Comparison of ENCODE assay signal across 9 cellular contexts in the genomic region with DNA sequence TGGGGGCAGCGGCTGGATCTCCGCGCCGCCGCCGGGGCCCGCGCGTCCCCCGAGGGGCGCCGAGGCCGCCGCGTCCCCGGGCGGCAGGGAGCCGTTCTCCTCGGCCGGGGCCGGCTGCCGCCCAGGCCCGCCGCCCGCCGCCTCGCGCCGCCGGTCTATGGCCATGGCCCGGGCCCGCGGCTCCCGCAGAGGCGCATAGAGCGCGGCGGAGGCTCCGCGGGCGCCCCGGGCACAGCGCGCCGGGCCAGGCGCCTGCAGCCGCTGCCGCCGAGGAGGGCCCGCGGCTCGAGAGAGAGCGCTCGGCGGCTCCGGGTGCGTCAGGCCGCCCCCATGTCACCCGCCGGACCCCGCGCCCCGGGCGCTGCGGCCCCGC. TPM values are rescaled to one million over a fixed set of nuclear protein-coding genes. Genes with fewer than 3 reads are reported as not detected.
DNase-seq lines count a peak whose midpoint lies in the region; ATAC-seq, FAIRE-seq and TF ChIP-seq lines count a peak whose summit lies in the region.
"Had no signal": no experiment of that assay in that cellular context is flagged by ENCODE, and none has a peak within 500 bp of the region (broad histone marks: within the 10 kb centered on the region; RNA-seq: fewer than 3 reads in every experiment).

No MANE protein-coding gene starts in this region.

- H3K27me3 ChIP-seq in pancreas: no peaks in the 10 kb centered on the region

- intact Hi-C loops in pancreas (cut with DNase I): loop anchor here in 1 of 3 donors (5.0 kb wide), 1 partner anchor 276 kb away; no protein-coding TSS in a partner anchor

- H3K27ac ChIP-seq in pancreas: peak overlapping the region in 1 of 4 donors; percentile 5

- H3K36me3 Mint-ChIP-seq in effector memory CD8-positive, alpha-beta T cell (ENCODE audit: insufficient read depth): no peaks in the 10 kb centered on the region

- ATAC-seq in HG03354 (IDR thresholded peaks at IDR 0.05; ENCODE audit: poor library complexity, severe bottlenecking, unreplicated experiment) (peak; percentile 38), pancreas (peak in 2 of 4 donors; percentile 0 to 2)
- peak; percentile 40 for ATAC-seq in effector memory CD8-positive, alpha-beta T cell (replicated peaks)

- TF ChIP-seq CTCF in pancreas (IDR thresholded peaks at IDR 0.05): no peak

- DNase-seq in DMS 273 (lab: John Stamatoyannopoulos, UW; ENCODE audit: unreplicated experiment) (peak; percentile 71), DMS 273 treated with DMSO at 0.1 percent for 48 hours (lab: John Stamatoyannopoulos, UW) (no peak), pancreas (peak in 1 of 6 donors; percentile 67), HUDEP-2 (lab: John Stamatoyannopoulos, UW; ENCODE audit: unreplicated experiment in 76 of 76) (no peak), NCI-H146 treated with DMSO at 0.1 percent for 48 hours (lab: John Stamatoyannopoulos, UW; ENCODE audit: unreplicated experiment) (no peak), GM19239 (ENCODE audit: insufficient read length, low spot score) (no peak)
- DNase-seq in effector memory CD8-positive, alpha-beta T cell: no peak

- H3K9me3 ChIP-seq in pancreas: no peaks in the 10 kb centered on the region

- no peaks in the 10 kb centered on the region for H3K9me3 Mint-ChIP-seq in effector memory CD8-positive, alpha-beta T cell

- 0% methylated on average over 28 to 66 of the region's 66 CpGs for WGBS in pancreas, 2 donors

- peaks cover 5 to 7% of the 10 kb centered on the region in 2 donors for H3K4me1 Mint-ChIP-seq in effector memory CD8-positive, alpha-beta T cell (ENCODE audit: low read depth in 2 of 2)

- H3K27ac Mint-ChIP-seq in effector memory CD8-positive, alpha-beta T cell: no peak overlapping the region

- FAIRE-seq in pancreas (lab: Jason Lieb, UNC) (no peak), GM19239 (lab: Jason Lieb, UNC) (no peak)
- FAIRE-seq: A204.1 had no signal

- peaks cover 0 to 6% (median 6%) of the 10 kb centered on the region in 3 donors for H3K4me1 ChIP-seq in pancreas

- no peaks in the 10 kb centered on the region for H3K36me3 ChIP-seq in pancreas

- peak overlapping the region; percentile 51 to 80 (median 64) for H3K4me3 ChIP-seq in pancreas

- no peak overlapping the region for H3K4me3 Mint-ChIP-seq in effector memory CD8-positive, alpha-beta T cell

- peaks cover 31 to 48% of the 10 kb centered on the region in 2 donors for H3K27me3 Mint-ChIP-seq in effector memory CD8-positive, alpha-beta T cell

RNA-seq across cellular contexts. Expression of gene SLC22A23, which starts 0.5 kb away (rescaled TPM):
- 10 to 100 TPM; 12.6 to 27.9 (median 15.9) TPM for total RNA-seq in pancreas
- polyA plus RNA-seq in pancreas: 1 to 10 TPM; 4.9 to 7.6 TPM
